ENCODE assay signal across 1 cellular context in genomic region chr21:32727728-32728454, GRCh38.
TF ChIP-seq lines count a peak whose summit lies in the region.

Gene SYNJ1, minus strand, starts transcription at chr21:32728013. Its CDS starts 1,118 bp downstream, at chr21:32726895.

TF ChIP-seq in HepG2, 621 proteins besides CTCF, POLR2A, EP300 and RAD21 (continued from another document and continues in another):
- TF ChIP-seq HCFC1 (IDR thresholded peaks at IDR 0.05; ENCODE audit: low read depth, low read length) (no peak), LCORL (IDR thresholded peaks at IDR 0.05) (no peak), LCORL (CRISPR knock-in tag; IDR thresholded peaks at IDR 0.05) (peak; percentile 26; the same call in 1 of the 2 replicates), LBX2 (CRISPR knock-in tag; IDR thresholded peaks at IDR 0.05; ENCODE audit: borderline replicate concordance) (no peak; the same call in 1 of the 2 replicates), GRHL1 (CRISPR knock-in tag; conservative IDR thresholded peaks at IDR 0.05) (no peak), CHCHD3 (CRISPR knock-in tag; IDR thresholded peaks at IDR 0.05) (0 out of 2 replicates have a peak, but pooled peaks have one; percentile 38), ZNF441 (CRISPR knock-in tag; IDR thresholded peaks at IDR 0.05; ENCODE audit: borderline replicate concordance) (peak; percentile 88), CAMTA2 (CRISPR knock-in tag; IDR thresholded peaks at IDR 0.05; ENCODE audit: borderline replicate concordance) (no peak; the same call in 1 of the 2 replicates), POGZ (CRISPR knock-in tag; IDR thresholded peaks at IDR 0.05) (peak; percentile 90), FOXO1 (CRISPR knock-in tag; IDR thresholded peaks at IDR 0.05) (no peak), HNF1B (CRISPR knock-in tag; IDR thresholded peaks at IDR 0.05) (no peak; the same call in 1 of the 2 replicates), PRDM4 (CRISPR knock-in tag; IDR thresholded peaks at IDR 0.05; ENCODE audit: borderline replicate concordance) (no peak), CCDC6 (CRISPR knock-in tag; IDR thresholded peaks at IDR 0.05) (peak; percentile 64; the same call in 1 of the 2 replicates), HOXA7 (CRISPR knock-in tag; IDR thresholded peaks at IDR 0.05) (0 out of 2 replicates have a peak, but pooled peaks have one; percentile 30), ZFAT (CRISPR knock-in tag; conservative IDR thresholded peaks at IDR 0.05) (no peak), MLX (CRISPR knock-in tag; IDR thresholded peaks at IDR 0.05) (no peak), TMF1 (CRISPR knock-in tag; IDR thresholded peaks at IDR 0.05; ENCODE audit: low read depth) (no peak), RNF219 (CRISPR knock-in tag; IDR thresholded peaks at IDR 0.05) (peak; percentile 91; the same call in 1 of the 2 replicates), RORA (CRISPR knock-in tag; IDR thresholded peaks at IDR 0.05) (no peak), ZFP90 (CRISPR knock-in tag; IDR thresholded peaks at IDR 0.05; ENCODE audit: borderline replicate concordance) (peak; percentile 57; the same call in 1 of the 2 replicates), ZBTB7B (CRISPR knock-in tag; IDR thresholded peaks at IDR 0.05) (peak; percentile 75), TBL1XR1 (IDR thresholded peaks at IDR 0.05; ENCODE audit: borderline replicate concordance, low read length, partially characterized antibody) (no peak), ZNF770 (CRISPR knock-in tag; IDR thresholded peaks at IDR 0.05) (peak; percentile 63), ZMAT3 (CRISPR knock-in tag; conservative IDR thresholded peaks at IDR 0.05) (peak; percentile 91; the same call in 1 of the 2 replicates), NR0B2 (CRISPR knock-in tag; IDR thresholded peaks at IDR 0.05) (no peak; the same call in 1 of the 2 replicates), ZBTB37 (CRISPR knock-in tag; IDR thresholded peaks at IDR 0.05) (0 out of 2 replicates have a peak, but pooled peaks have one; percentile 28), MAFK (conservative IDR thresholded peaks at IDR 0.05 in 1 of 2, IDR thresholded peaks at IDR 0.05 in 1 of 2; ENCODE audit: low read length in 2 of 2) (no peak), HMG20A (CRISPR knock-in tag; IDR thresholded peaks at IDR 0.05; ENCODE audit: borderline replicate concordance) (no peak; the same call in 1 of the 2 replicates), ZNF703 (CRISPR knock-in tag; IDR thresholded peaks at IDR 0.05; ENCODE audit: borderline replicate concordance) (peak; percentile 68; the same call in 1 of the 2 replicates), E2F2 (CRISPR knock-in tag; IDR thresholded peaks at IDR 0.05; ENCODE audit: borderline replicate concordance) (0 out of 2 replicates have a peak, but pooled peaks have one; percentile 68), THYN1 (CRISPR knock-in tag; IDR thresholded peaks at IDR 0.05; ENCODE audit: borderline replicate concordance, low read depth) (no peak), E2F5 (CRISPR knock-in tag; conservative IDR thresholded peaks at IDR 0.05) (no peak), ZNF569 (CRISPR knock-in tag; IDR thresholded peaks at IDR 0.05; ENCODE audit: borderline replicate concordance) (no peak; the same call in 1 of the 2 replicates), CEBPG (CRISPR knock-in tag; IDR thresholded peaks at IDR 0.05) (no peak), ZNF329 (CRISPR knock-in tag; IDR thresholded peaks at IDR 0.05; ENCODE audit: low read depth) (0 out of 2 replicates have a peak, but pooled peaks have one; percentile 81), FOXK1 (CRISPR knock-in tag; IDR thresholded peaks at IDR 0.05; ENCODE audit: borderline replicate concordance, low read depth) (no peak), THAP11 (CRISPR knock-in tag; IDR thresholded peaks at IDR 0.05) (peak; percentile 91), ZNF281 (CRISPR knock-in tag; IDR thresholded peaks at IDR 0.05; ENCODE audit: borderline replicate concordance) (peak; percentile 67), MED1 (CRISPR knock-in tag; IDR thresholded peaks at IDR 0.05) (peak; percentile 49; the same call in 1 of the 2 replicates)
